ENCODE assay signal across 10 cellular contexts in genomic region chr6:34658605-34659218, GRCh38. TPM values are rescaled to one million over a fixed set of nuclear protein-coding genes. Genes with fewer than 3 reads are reported as not detected.
DNase-seq lines count a peak whose midpoint lies in the region; ATAC-seq and TF ChIP-seq lines count a peak whose summit lies in the region.
"Had no signal": no experiment of that assay in that cellular context is flagged by ENCODE, and none has a peak within 500 bp of the region (broad histone marks: within the 10 kb centered on the region; RNA-seq: fewer than 3 reads in every experiment).

No MANE protein-coding gene starts in this region.

- peak overlapping the region; percentile 41 for H3K4me3 Mint-ChIP-seq in natural killer cell treated with Interleukin-12 subunit alpha and Interleukin-12 subunit beta and Interleukin-15 and Interleukin-18, amount 100 ng/mL, for 72 hours
- H3K4me3 Mint-ChIP-seq in natural killer cell: no peak overlapping the region
- peak overlapping the region in 2 of 5 donors; percentile 8 to 25 for H3K4me3 Mint-ChIP-seq in immature natural killer cell

- peaks cover 0 to 5% (median 0%) of the 10 kb centered on the region in 3 donors for H3K36me3 ChIP-seq in Peyer's patch

- peak overlapping the region; percentile 71 to 91 for H3K27ac Mint-ChIP-seq in natural killer cell treated with Interleukin-12 subunit alpha and Interleukin-12 subunit beta and Interleukin-15 and Interleukin-18, amount 100 ng/mL, for 72 hours
- H3K27ac Mint-ChIP-seq in natural killer cell: peak overlapping the region in 1 of 2 donors; percentile 46
- H3K27ac Mint-ChIP-seq in immature natural killer cell: peak overlapping the region; percentile 28 to 92 (median 59)

- H3K9me3 Mint-ChIP-seq in natural killer cell treated with Interleukin-12 subunit alpha and Interleukin-12 subunit beta and Interleukin-15 and Interleukin-18, amount 100 ng/mL, for 72 hours: no peaks in the 10 kb centered on the region
- H3K9me3 Mint-ChIP-seq in natural killer cell (no peaks in the 10 kb centered on the region), immature natural killer cell (no peaks in the 10 kb centered on the region)

- H3K27me3 Mint-ChIP-seq in natural killer cell treated with Interleukin-12 subunit alpha and Interleukin-12 subunit beta and Interleukin-15 and Interleukin-18, amount 100 ng/mL, for 72 hours: no peaks in the 10 kb centered on the region
- H3K27me3 Mint-ChIP-seq in natural killer cell (ENCODE audit: low read depth in 2 of 2): no peaks in the 10 kb centered on the region
- peaks cover 0 to 2% (median 2%) of the 10 kb centered on the region in 3 donors for H3K27me3 Mint-ChIP-seq in immature natural killer cell (ENCODE audit: low read depth in 3 of 3)

- TF ChIP-seq CTCF in natural killer cell (IDR thresholded peaks at IDR 0.05) (no peak), Peyer's patch (IDR thresholded peaks at IDR 0.05) (no peak)

- H3K36me3 Mint-ChIP-seq in natural killer cell treated with Interleukin-12 subunit alpha and Interleukin-12 subunit beta and Interleukin-15 and Interleukin-18, amount 100 ng/mL, for 72 hours: no peaks in the 10 kb centered on the region
- H3K36me3 Mint-ChIP-seq in natural killer cell (no peaks in the 10 kb centered on the region), immature natural killer cell (peaks cover 4 to 5% (median 5%) of the 10 kb centered on the region in 3 donors)

- H3K27me3 ChIP-seq in Peyer's patch: no peaks in the 10 kb centered on the region
- H3K27me3 ChIP-seq: MG63, SJCRH30 had no signal

- peak overlapping the region; percentile 49 to 84 (median 74) for H3K27ac ChIP-seq in Peyer's patch

- TF ChIP-seq POLR2A in Peyer's patch (IDR thresholded peaks at IDR 0.05): no peak

- no peak for DNase-seq in natural killer cell treated with Interleukin-12 subunit alpha and Interleukin-12 subunit beta and Interleukin-15 and Interleukin-18, amount 100 ng/mL, for 72 hours (ENCODE audit: low spot score)
- no peak for DNase-seq in natural killer cell
- no peak for DNase-seq in Peyer's patch
- no peak for DNase-seq in immature natural killer cell
- no peak for DNase-seq in HPDE6-E6E7 (ENCODE audit: extremely low spot score)
- no peak for DNase-seq in iPS-NIHi7 (ENCODE audit: extremely low spot score)
- DNase-seq: SJCRH30 had no signal

- no peaks in the 10 kb centered on the region for H3K9me3 ChIP-seq in Peyer's patch
- H3K9me3 ChIP-seq: MG63, SJCRH30 had no signal

- intact Hi-C loops in natural killer cell (cut with micrococcal nuclease): no loop called here

- no peak for ATAC-seq in natural killer cell treated with Interleukin-12 subunit alpha and Interleukin-12 subunit beta and Interleukin-15 and Interleukin-18, amount 100 ng/mL, for 72 hours
- ATAC-seq in natural killer cell: no peak
- no peak for ATAC-seq in HG03108 (IDR thresholded peaks at IDR 0.05; ENCODE audit: unreplicated experiment)
- no peak for ATAC-seq in GM21447 (IDR thresholded peaks at IDR 0.05; ENCODE audit: unreplicated experiment)

- H3K4me1 Mint-ChIP-seq in natural killer cell treated with Interleukin-12 subunit alpha and Interleukin-12 subunit beta and Interleukin-15 and Interleukin-18, amount 100 ng/mL, for 72 hours (ENCODE audit: low read depth in 2 of 2): peaks cover 37 to 56% of the 10 kb centered on the region in 2 donors
- H3K4me1 Mint-ChIP-seq in natural killer cell: peaks cover 42 to 43% of the 10 kb centered on the region in 2 donors
- H3K4me1 Mint-ChIP-seq in immature natural killer cell: peaks cover 41 to 78% of the 10 kb centered on the region in 2 donors

- H3K4me3 ChIP-seq in Peyer's patch: no peak overlapping the region
- H3K4me3 ChIP-seq: SJCRH30 had no signal

- peaks cover 0 to 37% (median 14%) of the 10 kb centered on the region in 4 donors for H3K4me1 ChIP-seq in Peyer's patch

RNA-seq across cellular contexts. Expression of gene ILRUN, which starts 37.9 kb away (rescaled TPM):
- 10 to 100 TPM; 68.1 to 70.0 TPM for total RNA-seq in natural killer cell treated with Interleukin-12 subunit alpha and Interleukin-12 subunit beta and Interleukin-15 and Interleukin-18, amount 100 ng/mL, for 72 hours
- total RNA-seq in natural killer cell (100 to 1,000 TPM in 1 of 3 donors, 10 to 100 TPM in 2; 91.2 to 101 (median 92.3) TPM), Peyer's patch (10 to 100 TPM; 52.8 to 82.3 (median 73.9) TPM)
- 10 to 100 TPM; 16.5 to 26.8 (median 19.3) TPM for polyA plus RNA-seq in immature natural killer cell
